23 cellular contexts compared by ENCODE assay signal in genomic region chr4:156481845-156482244, GRCh38.
"Had no signal": no experiment of that assay in that cellular context is flagged by ENCODE, and none has a peak within 500 bp of the region (broad histone marks: within the 10 kb centered on the region; RNA-seq: fewer than 3 reads in every experiment).

No MANE protein-coding gene starts in this region.

- H3K4me3 ChIP-seq: coronary artery, dorsolateral prefrontal cortex, esophagus muscularis mucosa, gastroesophageal sphincter, heart left ventricle, hepatocyte, left ventricle myocardium inferior, lower lobe of right lung, mucosa of descending colon had no signal

- H3K4me1 Mint-ChIP-seq: immature natural killer cell, naive B cell had no signal

- H2AFZ ChIP-seq: hepatocyte had no signal

- H3K4me2 ChIP-seq: hepatocyte had no signal

- H3K4me1 ChIP-seq: esophagus muscularis mucosa, foreskin keratinocyte, gastroesophageal sphincter, heart left ventricle, left ventricle myocardium inferior, lower lobe of right lung had no signal

- H3K27ac ChIP-seq: coronary artery, dorsolateral prefrontal cortex, esophagus muscularis mucosa, foreskin keratinocyte, gastroesophageal sphincter, heart left ventricle, hepatocyte, left ventricle myocardium inferior, lower lobe of right lung had no signal

- H3K79me2 ChIP-seq: hepatocyte had no signal

- DNase-seq: dermis blood vessel endothelial cell; dorsolateral prefrontal cortex; effector CD4-positive, alpha-beta T cell; effector memory CD4-positive, alpha-beta T cell; foreskin keratinocyte; heart left ventricle; hypothalamus; immature natural killer cell; islet precursor cell; kidney; kidney glomerular epithelial cell; left colon; left ventricle myocardium inferior; lower lobe of right lung; mesendoderm; mucosa of descending colon; naive B cell had no signal

- H3K27ac Mint-ChIP-seq: immature natural killer cell, naive B cell had no signal

- H3K9me3 ChIP-seq: esophagus muscularis mucosa, gastroesophageal sphincter, heart left ventricle, left ventricle myocardium inferior, lower lobe of right lung, mucosa of descending colon had no signal

- H3K27me3 ChIP-seq: dorsolateral prefrontal cortex, esophagus muscularis mucosa, foreskin keratinocyte, gastroesophageal sphincter, heart left ventricle, hepatocyte had no signal

- H3K36me3 Mint-ChIP-seq: immature natural killer cell, mesothelial cell of epicardium, naive B cell had no signal

- H3K27me3 Mint-ChIP-seq: naive B cell had no signal

- H3K36me3 ChIP-seq: esophagus muscularis mucosa, gastroesophageal sphincter, heart left ventricle, left ventricle myocardium inferior, lower lobe of right lung had no signal

- H3K4me3 Mint-ChIP-seq: immature natural killer cell, mesothelial cell of epicardium, naive B cell had no signal

- ATAC-seq: foreskin keratinocyte, gastroesophageal sphincter, heart left ventricle, left colon, left lobe of liver, lower lobe of right lung, mucosa of descending colon had no signal
